In the genomic region with DNA sequence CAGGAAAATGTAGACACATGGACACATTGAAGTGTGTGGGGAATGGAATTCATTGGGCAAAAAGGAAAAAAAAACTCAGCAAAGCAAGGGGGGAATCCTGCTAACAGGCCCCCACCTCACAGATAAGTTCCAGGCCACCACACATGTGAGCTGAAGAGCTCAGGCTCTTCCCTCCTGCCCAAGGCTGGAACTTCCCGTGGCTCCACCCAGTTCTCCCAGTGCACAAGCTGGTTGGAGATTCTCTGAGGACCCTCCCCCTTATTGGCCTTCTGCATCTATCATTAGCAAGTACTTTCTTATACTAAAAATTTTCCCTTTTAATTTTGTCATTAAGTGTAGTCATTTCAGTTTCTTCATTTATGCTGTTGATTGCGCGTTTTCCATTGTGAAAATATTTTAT, we compare ENCODE assay signal across 26 cellular contexts.
"Had no signal": no experiment of that assay in that cellular context is flagged by ENCODE, and none has a peak within 500 bp of the region (broad histone marks: within the 10 kb centered on the region; RNA-seq: fewer than 3 reads in every experiment).

No MANE protein-coding gene starts in this region.

- DNase-seq: colonic mucosa; cortex of kidney; dermis blood vessel endothelial cell; dorsolateral prefrontal cortex; effector CD4-positive, alpha-beta T cell; effector CD8-positive, alpha-beta T cell; effector memory CD4-positive, alpha-beta T cell; effector memory CD8-positive, alpha-beta T cell; endodermal cell; erythroblast; esophagus squamous epithelium; foreskin fibroblast; foreskin keratinocyte; foreskin melanocyte; gastrocnemius medialis; glutamatergic neuron; head of caudate nucleus; heart left ventricle; heart right ventricle had no signal

- H3K9me3 ChIP-seq: colonic mucosa, esophagus muscularis mucosa, esophagus squamous epithelium, gastrocnemius medialis, gastroesophageal sphincter, heart left ventricle, heart right ventricle had no signal

- H2AFZ ChIP-seq: hepatocyte had no signal

- H3K36me3 ChIP-seq: colonic mucosa had no signal

- H3K27ac Mint-ChIP-seq: dendritic cell treated with granulocyte-macrophage colony-stimulating factor and Interleukin-4, amounts not matched to agents 40 ng/mL and 50 ng/mL, for 4 days; effector memory CD8-positive, alpha-beta T cell; endodermal cell had no signal

- H3K79me2 ChIP-seq: hepatocyte had no signal

- ATAC-seq: effector memory CD8-positive, alpha-beta T cell; esophagus mucosa; foreskin keratinocyte; gastrocnemius medialis; gastroesophageal sphincter; heart left ventricle; heart right ventricle had no signal

- H3K4me3 ChIP-seq: colonic mucosa, coronary artery, dorsolateral prefrontal cortex, esophagus muscularis mucosa, esophagus squamous epithelium, gastrocnemius medialis, gastroesophageal sphincter, heart left ventricle, heart right ventricle, hepatocyte had no signal

- H3K4me2 ChIP-seq: hepatocyte had no signal

- H3K4me3 Mint-ChIP-seq: dendritic cell treated with granulocyte-macrophage colony-stimulating factor and Interleukin-4, amounts not matched to agents 40 ng/mL and 50 ng/mL, for 4 days; effector memory CD8-positive, alpha-beta T cell; endodermal cell had no signal

- H3K27ac ChIP-seq: colonic mucosa, coronary artery, epithelial cell of prostate, esophagus muscularis mucosa, esophagus squamous epithelium, foreskin keratinocyte, gastrocnemius medialis, gastroesophageal sphincter, heart left ventricle, heart right ventricle, hepatocyte had no signal

- H3K9me3 Mint-ChIP-seq: dendritic cell treated with granulocyte-macrophage colony-stimulating factor and Interleukin-4, amounts not matched to agents 40 ng/mL and 50 ng/mL, for 4 days; effector memory CD8-positive, alpha-beta T cell; endodermal cell had no signal

- H3K4me1 ChIP-seq: colonic mucosa, esophagus muscularis mucosa, foreskin keratinocyte, gastrocnemius medialis, gastroesophageal sphincter, heart left ventricle, heart right ventricle had no signal

- H3K27me3 ChIP-seq: colonic mucosa, dorsolateral prefrontal cortex, esophagus muscularis mucosa, esophagus squamous epithelium, foreskin keratinocyte, gastrocnemius medialis, gastroesophageal sphincter, heart left ventricle, heart right ventricle, hepatocyte had no signal

- H3K27me3 Mint-ChIP-seq: effector memory CD8-positive, alpha-beta T cell had no signal
